7 cellular contexts compared by ENCODE assay signal in the genomic region with DNA sequence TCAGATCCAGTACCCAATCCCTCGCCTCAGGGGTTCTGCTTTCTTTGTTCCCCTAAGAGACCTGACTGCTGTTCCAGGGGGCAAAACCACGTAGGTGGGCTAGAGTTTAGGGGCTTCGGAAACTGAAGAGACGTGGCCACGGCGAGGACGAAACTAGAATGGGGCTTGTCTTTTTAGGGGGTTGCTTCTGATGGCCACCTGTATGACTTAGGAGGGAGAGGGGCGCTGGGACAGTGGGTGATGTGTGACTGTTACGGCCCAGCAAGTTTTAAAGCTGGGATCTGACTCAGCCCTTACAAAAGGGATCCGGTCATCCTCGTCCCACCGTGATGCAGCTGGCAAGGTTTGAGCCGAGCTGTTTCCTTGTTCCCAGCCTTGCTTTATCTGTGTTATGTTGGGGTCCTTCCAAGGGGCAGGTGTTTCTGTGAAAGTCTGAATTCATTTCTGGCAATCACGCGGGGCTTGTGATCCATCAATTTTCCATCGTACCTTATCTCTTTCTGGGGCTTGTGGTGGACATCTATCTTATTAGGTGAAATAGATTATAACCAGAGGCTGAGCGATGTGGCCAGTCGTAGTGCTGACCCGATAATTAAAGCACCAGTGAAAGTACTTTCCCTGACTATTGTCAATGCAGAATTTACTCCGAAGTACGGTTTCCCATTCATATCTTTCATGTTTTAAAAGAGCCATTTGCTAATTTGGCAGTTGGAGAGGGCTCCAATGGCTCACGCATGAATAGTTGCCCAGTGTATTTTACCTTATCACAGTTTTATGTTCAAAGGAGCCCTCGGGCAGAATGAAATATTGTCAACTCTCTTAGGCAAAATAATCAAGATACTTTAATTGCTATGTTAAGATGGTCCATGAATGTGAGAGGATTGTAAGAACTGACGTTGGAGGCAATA. TPM values are rescaled to one million over a fixed set of nuclear protein-coding genes. Genes with fewer than 3 reads are reported as not detected.
DNase-seq lines count a peak whose midpoint lies in the region; ATAC-seq and TF ChIP-seq lines count a peak whose summit lies in the region.

No MANE protein-coding gene starts in this region.

- no peak for TF ChIP-seq RAD21 in SK-N-SH (IDR thresholded peaks at IDR 0.05; ENCODE audit: low read length)

- H3K36me3 ChIP-seq in SK-N-SH (replicated peaks in 1 of 2; ENCODE audit: control insufficient read depth in 1 of 2, insufficient read depth in 2 of 2, low read length in 1 of 2) (no peaks in the 10 kb centered on the region), osteoblast (ENCODE audit: insufficient read depth, low read length) (no peaks in the 10 kb centered on the region)

- DNase-seq in HEK293T (ENCODE audit: extremely low spot score) (peak; percentile 30), SK-N-SH (peak; percentile 19), foreskin melanocyte (peak; percentile 32), osteoblast (ENCODE audit: insufficient read length, low spot score, missing footprints) (peak; percentile 76), COR-L47 (lab: John Stamatoyannopoulos, UW) (no peak), NCI-H82 (lab: John Stamatoyannopoulos, UW) (no peak)

- H3K4me1 ChIP-seq in SK-N-SH (ENCODE audit: control insufficient read depth in 1 of 2, insufficient read depth in 2 of 2, low read depth in 1 of 2, low read length in 1 of 2) = peaks cover 0 to 5% of the 10 kb centered on the region in 2 experiments; a peak in 2 of 4 replicates
- H3K4me1 ChIP-seq in osteoblast (ENCODE audit: insufficient read depth, low read length) = peaks cover 27% of the 10 kb centered on the region

- H2AFZ ChIP-seq in SK-N-SH (ENCODE audit: low read depth) (peak overlapping the region; percentile 54), osteoblast (ENCODE audit: low read length) (peak overlapping the region; percentile 85)

- POLR2A ChIA-PET in HEK293T (lab: Yijun Ruan, JAX) (interaction anchor here (1.0 kb wide), 2 partner anchors 13 to 51 kb away, joined by 3 read pairs; no protein-coding TSS in a partner anchor), SK-N-SH (lab: Yijun Ruan, JAX) (no interaction called here)

- TF ChIP-seq CTCF in SK-N-SH (IDR thresholded peaks at IDR 0.05) = no peak
- TF ChIP-seq CTCF in osteoblast (IDR thresholded peaks at IDR 0.05; ENCODE audit: extremely low read depth, low read depth, low read length) = no peak

- peak overlapping the region; percentile 76 for H3K9ac ChIP-seq in SK-N-SH

- H3K27me3 ChIP-seq in SK-N-SH (ENCODE audit: insufficient read depth) = peaks cover 24% of the 10 kb centered on the region; the same call in 1 of the 2 replicates
- H3K27me3 ChIP-seq in osteoblast (ENCODE audit: insufficient read depth, low read length) = no peaks in the 10 kb centered on the region

- no peak for ATAC-seq in GM18909 (IDR thresholded peaks at IDR 0.05; ENCODE audit: poor library complexity, unreplicated experiment)

- peak overlapping the region; percentile 62 to 64 for H3K4me3 ChIP-seq in SK-N-SH (ENCODE audit: low read depth in 2 of 2, low read length in 1 of 2)
- H3K4me3 ChIP-seq in osteoblast (ENCODE audit: insufficient read depth, low read length) = peak overlapping the region; percentile 85

- H3K9me2 ChIP-seq in SK-N-SH = no peaks in the 10 kb centered on the region

- H3K9me3 ChIP-seq in SK-N-SH (no peaks in the 10 kb centered on the region), osteoblast (ENCODE audit: low read depth, low read length) (no peaks in the 10 kb centered on the region)

- H3K79me2 ChIP-seq in SK-N-SH (ENCODE audit: insufficient read depth) = peaks cover 54% of the 10 kb centered on the region
- H3K79me2 ChIP-seq in osteoblast (ENCODE audit: insufficient read depth, low read length) = peaks cover 57% of the 10 kb centered on the region

- WGBS in SK-N-SH (ENCODE audit: low lambda C conversion rate) = 4% methylated on average over 24 of the region's 24 CpGs

- peak overlapping the region; percentile 39 to 64 for H3K27ac ChIP-seq in SK-N-SH (ENCODE audit: low read depth in 2 of 2, low read length in 1 of 2)
- H3K27ac ChIP-seq in osteoblast (ENCODE audit: low read depth, low read length) = peak overlapping the region; percentile 93

- H4K20me1 ChIP-seq in SK-N-SH (ENCODE audit: insufficient read depth) (no peaks in the 10 kb centered on the region), osteoblast (ENCODE audit: insufficient read depth, low read length) (peaks cover 3% of the 10 kb centered on the region)

- TF ChIP-seq EP300 in SK-N-SH (IDR thresholded peaks at IDR 0.05; ENCODE audit: borderline replicate concordance in 1 of 2, low read depth in 1 of 2, low read length in 1 of 2) = no peak

- CTCF ChIA-PET in HEK293T (lab: Yijun Ruan, JAX) (interaction anchor here (0.7 to 1.2 kb wide), 2 partner anchors 20 to 81 kb away, joined by 3 to 6 read pairs; no protein-coding TSS in a partner anchor), SK-N-SH (lab: Yijun Ruan, JAX) (no interaction called here)

- H3K4me2 ChIP-seq in SK-N-SH (peak overlapping the region; percentile 79), osteoblast (ENCODE audit: insufficient read depth, low read length) (peak overlapping the region; percentile 93)

- H3F3A ChIP-seq in SK-N-SH (replicated peaks; ENCODE audit: insufficient read depth) = peaks cover 9% of the 10 kb centered on the region

TF ChIP-seq in HEK293T, 16 proteins besides CTCF, POLR2A, EP300 and RAD21:
- TF ChIP-seq BHLHE40 (IDR thresholded peaks at IDR 0.05; ENCODE audit: borderline replicate concordance) (no peak), L3MBTL2 (conservative IDR thresholded peaks at IDR 0.05) (peak; percentile 17)
TF ChIP-seq in HEK293T: peak in this region for 1.

TF ChIP-seq in SK-N-SH, 30 proteins besides CTCF, POLR2A, EP300 and RAD21:
- TF ChIP-seq POLR2AphosphoS5 (IDR thresholded peaks at IDR 0.05; ENCODE audit: low read depth, low read length) (0 out of 2 replicates have a peak, but pooled peaks have one; percentile 3), SIN3A (IDR thresholded peaks at IDR 0.05; ENCODE audit: borderline replicate concordance, low read depth, low read length) (0 out of 2 replicates have a peak, but pooled peaks have one; percentile 7), YY1 (IDR thresholded peaks at IDR 0.05; ENCODE audit: low read depth) (no peak)

RNA-seq across cellular contexts. Expression of a gene that starts 0.9 kb away (rescaled TPM):
- polyA plus RNA-seq in SK-N-SH (2012; rRNA removed) = 38.7 and 61.6 TPM in 2 replicates
- polyA plus RNA-seq in SK-N-SH (2012; cell fraction: cytosol; rRNA removed) = 51.7 and 56.2 TPM in 2 replicates
- 23.8 and 45.1 TPM in 2 replicates for polyA plus RNA-seq in SK-N-SH (2012; cell fraction: nucleus; rRNA removed)
- total RNA-seq in osteoblast = 55.0 and 61.9 TPM in 2 replicates

Comparison
In these comparisons a context has a peak if more than half of its experiments do, and no peak if none do; other contexts are left out.
1. DNase-seq: peak in HEK293T (single experiment), SK-N-SH (single experiment), foreskin melanocyte (single experiment) and osteoblast (single experiment); none in COR-L47 (single experiment) and NCI-H82 (single experiment).